Comparison of ENCODE assay signal across 1 cellular context in genomic region chr2:26061539-26061938, GRCh38.
TF ChIP-seq lines count a peak whose summit lies in the region.

No MANE protein-coding gene starts in this region.

TF ChIP-seq in K562, 482 proteins besides CTCF, POLR2A, EP300 and RAD21 (continued from another document and continues in another):
- TF ChIP-seq CHAMP1 (IDR thresholded peaks at IDR 0.05), result 0 out of 2 replicates have a peak, but pooled peaks have one; percentile 42
- no peak for TF ChIP-seq ZBTB1 (CRISPR knock-in tag; IDR thresholded peaks at IDR 0.05; ENCODE audit: borderline replicate concordance, low read depth)
- TF ChIP-seq KDM5B (IDR thresholded peaks at IDR 0.05; ENCODE audit: insufficient replicate concordance, low read depth, low read length), result no peak
- TF ChIP-seq RBM25 (IDR thresholded peaks at IDR 0.05; ENCODE audit: low read depth, low read length, severe bottlenecking), result peak; percentile 50
- TF ChIP-seq MECOM (CRISPR knock-in tag; IDR thresholded peaks at IDR 0.05), result no peak
- 0 out of 2 replicates have a peak, but pooled peaks have one; percentile 65 for TF ChIP-seq CBX1 (IDR thresholded peaks at IDR 0.05; ENCODE audit: low read depth)
- peak; percentile 68 to 71 for TF ChIP-seq KDM1A (IDR thresholded peaks at IDR 0.05)
- no peak for TF ChIP-seq PCBP2 (IDR thresholded peaks at IDR 0.05; ENCODE audit: low read depth, low read length, poor library complexity, severe bottlenecking)
- no peak for TF ChIP-seq ZNF184 (CRISPR knock-in tag; IDR thresholded peaks at IDR 0.05)
- TF ChIP-seq GABPA (tag; conservative IDR thresholded peaks at IDR 0.05; ENCODE audit: low read depth), result no peak
- TF ChIP-seq ZNF76 (CRISPR knock-in tag; IDR thresholded peaks at IDR 0.05; ENCODE audit: borderline replicate concordance), result no peak
- no peak for TF ChIP-seq ZC3H8 (IDR thresholded peaks at IDR 0.05)
- no peak for TF ChIP-seq IRF9 (tag; IDR thresholded peaks at IDR 0.05)
- TF ChIP-seq TAF15 (IDR thresholded peaks at IDR 0.05; ENCODE audit: low read depth, low read length), result no peak
- TF ChIP-seq ZNF512 (tag; IDR thresholded peaks at IDR 0.05), result no peak
- TF ChIP-seq ZNF41 (CRISPR knock-in tag; conservative IDR thresholded peaks at IDR 0.05), result no peak
- no peak for TF ChIP-seq ZNF134 (CRISPR knock-in tag; conservative IDR thresholded peaks at IDR 0.05)
- no peak for TF ChIP-seq ZNF354B (CRISPR knock-in tag; IDR thresholded peaks at IDR 0.05)
- no peak for TF ChIP-seq BACH1 (tag; IDR thresholded peaks at IDR 0.05)
- no peak for TF ChIP-seq ZNF436 (CRISPR knock-in tag; IDR thresholded peaks at IDR 0.05)
- no peak for TF ChIP-seq ZNF609 (CRISPR knock-in tag; IDR thresholded peaks at IDR 0.05; ENCODE audit: borderline replicate concordance)
- no peak for TF ChIP-seq MNT (conservative IDR thresholded peaks at IDR 0.05)
- no peak for TF ChIP-seq ZNF507 (tag; conservative IDR thresholded peaks at IDR 0.05)
- no peak for TF ChIP-seq OTX1 (CRISPR knock-in tag; IDR thresholded peaks at IDR 0.05)
- no peak for TF ChIP-seq ZNF586 (CRISPR knock-in tag; conservative IDR thresholded peaks at IDR 0.05)
- TF ChIP-seq ARID1B (IDR thresholded peaks at IDR 0.05), result peak; percentile 45; the same call in 1 of the 2 replicates
- no peak for TF ChIP-seq MLLT1 (IDR thresholded peaks at IDR 0.05)
- TF ChIP-seq MAFF (IDR thresholded peaks at IDR 0.05; ENCODE audit: low read length), result no peak
- TF ChIP-seq DACH1 (IDR thresholded peaks at IDR 0.05; ENCODE audit: partially characterized antibody), result peak; percentile 15
- no peak for TF ChIP-seq SMARCB1 (IDR thresholded peaks at IDR 0.05; ENCODE audit: insufficient read length, low read depth)
- 0 out of 2 replicates have a peak, but pooled peaks have one; percentile 4 for TF ChIP-seq CBFA2T3 (IDR thresholded peaks at IDR 0.05)
- no peak for TF ChIP-seq NR2F6 (CRISPR knock-in tag; IDR thresholded peaks at IDR 0.05)
- no peak for TF ChIP-seq ZNF253 (CRISPR knock-in tag; conservative IDR thresholded peaks at IDR 0.05)
- 0 out of 2 replicates have a peak, but pooled peaks have one; percentile 22 for TF ChIP-seq ARID3A (IDR thresholded peaks at IDR 0.05; ENCODE audit: borderline replicate concordance, low read depth, low read length)
- no peak for TF ChIP-seq PPARD (CRISPR knock-in tag; IDR thresholded peaks at IDR 0.05)
- TF ChIP-seq RBM14 (IDR thresholded peaks at IDR 0.05; ENCODE audit: borderline replicate concordance, insufficient read depth, low read depth, low read length), result no peak
- no peak for TF ChIP-seq PHF21A (IDR thresholded peaks at IDR 0.05; ENCODE audit: borderline replicate concordance, low read depth)
- peak in 1 of 2 experiments; percentile 92; a peak in 1 of 3 replicates for TF ChIP-seq CBX3 (IDR thresholded peaks at IDR 0.05; ENCODE audit: borderline replicate concordance in 1 of 2, low read length in 2 of 2)
- TF ChIP-seq TAF9B (IDR thresholded peaks at IDR 0.05; ENCODE audit: partially characterized antibody), result no peak
- no peak for TF ChIP-seq WHSC1 (IDR thresholded peaks at IDR 0.05; ENCODE audit: low read length)
- no peak for TF ChIP-seq FOS (IDR thresholded peaks at IDR 0.05; ENCODE audit: extremely low read depth, insufficient read length)
- no peak for TF ChIP-seq ERF (CRISPR knock-in tag; IDR thresholded peaks at IDR 0.05)
- peak; percentile 27; the same call in 1 of the 2 replicates for TF ChIP-seq NFE2 (IDR thresholded peaks at IDR 0.05; ENCODE audit: low read depth)
- no peak for TF ChIP-seq HINFP (tag; conservative IDR thresholded peaks at IDR 0.05; ENCODE audit: low read depth)
- no peak for TF ChIP-seq SMAD1 (IDR thresholded peaks at IDR 0.05; ENCODE audit: low read depth, low read length, partially characterized antibody)
- TF ChIP-seq HOMEZ (CRISPR knock-in tag; IDR thresholded peaks at IDR 0.05), result no peak
- TF ChIP-seq CREB3L1 (IDR thresholded peaks at IDR 0.05; ENCODE audit: borderline replicate concordance, low read depth), result no peak
